Comparison of ENCODE assay signal across 2 cellular contexts in genomic region chr4:88765729-88766128, GRCh38.
TF ChIP-seq lines count a peak whose summit lies in the region.

No MANE protein-coding gene starts in this region.

TF ChIP-seq in SK-N-SH, 30 proteins besides CTCF, POLR2A, EP300 and RAD21 (continued from another document):
- TF ChIP-seq REST (IDR thresholded peaks at IDR 0.05; ENCODE audit: low read depth, low read length) (peak; percentile 97), SIN3A (IDR thresholded peaks at IDR 0.05; ENCODE audit: borderline replicate concordance, low read depth, low read length) (peak; percentile 49; the same call in 1 of the 2 replicates)

TF ChIP-seq in WTC11, 78 proteins besides CTCF, POLR2A, EP300 and RAD21 (continued from another document):
- TF ChIP-seq ZNF532 (CRISPR knock-in tag; IDR thresholded peaks at IDR 0.05; ENCODE audit: borderline replicate concordance) (no peak), CDX4 (CRISPR knock-in tag; IDR thresholded peaks at IDR 0.05; ENCODE audit: borderline replicate concordance) (no peak), MLX (CRISPR knock-in tag; IDR thresholded peaks at IDR 0.05) (no peak), FOXP1 (CRISPR knock-in tag; IDR thresholded peaks at IDR 0.05; ENCODE audit: borderline replicate concordance) (no peak), IRF1 (CRISPR knock-in tag; IDR thresholded peaks at IDR 0.05) (no peak)
